ENCODE assay signal across 8 cellular contexts in genomic region chr12:120710805-120711296, GRCh38. TPM values are rescaled to one million over a fixed set of nuclear protein-coding genes. Genes with fewer than 3 reads are reported as not detected.
DNase-seq lines count a peak whose midpoint lies in the region; ATAC-seq and TF ChIP-seq lines count a peak whose summit lies in the region.

No MANE protein-coding gene starts in this region.

- H4K20me1 ChIP-seq in SU-DHL-6 (ENCODE audit: low read depth, low read length), result no peaks in the 10 kb centered on the region

- intact Hi-C loops in tibial artery (cut with DNase I; ENCODE audit: low total_unique reads), result loop anchor here (2.0 to 10.0 kb wide), 4 partner anchors 22 to 264 kb away; partner anchors contain the start of genes HNF1A and POP5

- no peaks in the 10 kb centered on the region for H3K79me2 ChIP-seq in SU-DHL-6 (ENCODE audit: insufficient read depth, low read length)

- peaks cover 16% of the 10 kb centered on the region; the same call in 1 of the 2 replicates for H3F3A ChIP-seq in SU-DHL-6 (ENCODE audit: insufficient read depth)

- ATAC-seq in HG03045 (IDR thresholded peaks at IDR 0.05; ENCODE audit: unreplicated experiment) (peak; percentile 16), lung (ENCODE audit: insufficient read depth, low FRiP score) (peak; percentile 17)

- WGBS in lung, 2 donors, result 0 to 1% methylated on average over 31 of the region's 31 CpGs

- H3K4me3 ChIP-seq in SU-DHL-6 (ENCODE audit: insufficient read depth, low read length, poor library complexity, severe bottlenecking) (peak overlapping the region; percentile 66), coronary artery (peak overlapping the region; percentile 78), lung (peak overlapping the region; percentile 70), tibial artery (peak overlapping the region; percentile 65 to 91)

- H3K9me2 ChIP-seq in SU-DHL-6 (replicated peaks; ENCODE audit: insufficient read depth, low read length), result no peaks in the 10 kb centered on the region

- H3K36me3 ChIP-seq in SU-DHL-6 (ENCODE audit: low read length) (no peaks in the 10 kb centered on the region), lung (ENCODE audit: control insufficient read depth in 2 of 2, insufficient read depth in 2 of 2, low read length in 2 of 2) (peaks cover 0 to 12% of the 10 kb centered on the region in 2 donors), tibial artery (peaks cover 5 to 28% (median 16%) of the 10 kb centered on the region in 3 donors)

- peak overlapping the region; percentile 87 for H3K9ac ChIP-seq in SU-DHL-6 (ENCODE audit: low read length)

- H3K27me3 ChIP-seq in SU-DHL-6 (ENCODE audit: low read length), result no peaks in the 10 kb centered on the region
- H3K27me3 ChIP-seq in lung (ENCODE audit: control insufficient read depth, insufficient read depth), result no peaks in the 10 kb centered on the region
- no peaks in the 10 kb centered on the region for H3K27me3 ChIP-seq in tibial artery

- H3K4me2 ChIP-seq in SU-DHL-6 (ENCODE audit: low read depth, low read length, poor library complexity, severe bottlenecking), result peak overlapping the region; percentile 73

- DNase-seq in NOMO-1 (lab: John Stamatoyannopoulos, UW; ENCODE audit: unreplicated experiment in 2 of 2) (peak; percentile 10 to 18), NOMO-1 treated with dmso at 0.1 percent for 144 hours (lab: John Stamatoyannopoulos, UW; ENCODE audit: unreplicated experiment) (no peak), coronary artery (ENCODE audit: low spot score) (no peak), lung (ENCODE audit: low spot score) (no peak), tibial artery (no peak), DMS153 (lab: John Stamatoyannopoulos, UW) (no peak)

- H3K4me1 ChIP-seq in lung (ENCODE audit: control insufficient read depth in 2 of 2, insufficient read depth in 2 of 2, low read length in 2 of 2) (peaks cover 4 to 7% of the 10 kb centered on the region in 2 donors), tibial artery (peaks cover 0 to 23% (median 16%) of the 10 kb centered on the region in 4 donors)

- TF ChIP-seq CTCF in SU-DHL-6 (IDR thresholded peaks at IDR 0.05; ENCODE audit: insufficient read depth, low read length, poor library complexity, severe bottlenecking), result no peak
- TF ChIP-seq CTCF in coronary artery (IDR thresholded peaks at IDR 0.05), result no peak
- TF ChIP-seq CTCF in lung (IDR thresholded peaks at IDR 0.05; ENCODE audit: control extremely low read depth, extremely low read depth), result no peak
- TF ChIP-seq CTCF in tibial artery (IDR thresholded peaks at IDR 0.05), result no peak

- no peaks in the 10 kb centered on the region for H3K9me3 ChIP-seq in SU-DHL-6 (ENCODE audit: insufficient read depth, low read length)
- H3K9me3 ChIP-seq in lung (ENCODE audit: control insufficient read depth in 2 of 2, insufficient read depth in 1 of 2, low read length in 1 of 2), result peaks cover 0 to 3% of the 10 kb centered on the region in 2 donors
- no peaks in the 10 kb centered on the region for H3K9me3 ChIP-seq in tibial artery

- peak overlapping the region; percentile 16; the same call in 1 of the 2 replicates for H3K27ac ChIP-seq in SU-DHL-6 (ENCODE audit: low read depth, low read length)
- H3K27ac ChIP-seq in coronary artery, result peak overlapping the region; percentile 84 to 93
- H3K27ac ChIP-seq in lung (ENCODE audit: low read depth in 1 of 2, low read length in 1 of 2), result peak overlapping the region; percentile 78 to 92
- peak overlapping the region; percentile 89 to 90 for H3K27ac ChIP-seq in tibial artery

- H2AFZ ChIP-seq in SU-DHL-6 (ENCODE audit: low read depth, low read length, severe bottlenecking), result peak overlapping the region; percentile 85

RNA-seq across cellular contexts. Expression of gene UNC119B, which starts 0.6 kb away (rescaled TPM):
- 10 to 100 TPM; 30.2 to 43.2 TPM for total RNA-seq in lung
- 10 to 100 TPM in 1 of 2 donors, 1 to 10 TPM in 1; 8.6 to 21.2 TPM for polyA plus RNA-seq in lung

RNA-seq across cellular contexts. Expression of gene ACADS, which starts 14.8 kb away (rescaled TPM):
- total RNA-seq in lung, result 10 to 100 TPM; 16.4 to 32.4 TPM
- polyA plus RNA-seq in lung, result 10 to 100 TPM; 22.3 to 31.6 TPM

RNA-seq across cellular contexts. Expression of gene MLEC, which starts 23.9 kb away (rescaled TPM):
- total RNA-seq in lung, result 100 to 1,000 TPM in 1 of 2 donors, 10 to 100 TPM in 1; 56.8 to 161 TPM
- 10 to 100 TPM; 34.1 to 50.6 TPM for polyA plus RNA-seq in lung

Comparison
In these comparisons a context has a peak if more than half of its experiments do, and no peak if none do; other contexts are left out.
1. DNase-seq: peak in NOMO-1 (2 of 2); none in NOMO-1 treated with dmso at 0.1 percent for 144 hours (single experiment), coronary artery (single experiment), lung (single experiment), tibial artery (0 of 2) and DMS153 (single experiment).
2. H3K27ac ChIP-seq: peak in every context shown above with its lines; median percentile 90 in tibial artery; 88 in coronary artery; 85 in lung; 16 in SU-DHL-6.
3. Peak in every context shown above with its lines, with median percentiles within 50 percentile points of each other: H3K4me3 ChIP-seq.